Comparison of ENCODE assay signal across 1 cellular context in genomic region chr18:46917108-46917807, GRCh38.
TF ChIP-seq lines count a peak whose summit lies in the region.

A gene with protein sequence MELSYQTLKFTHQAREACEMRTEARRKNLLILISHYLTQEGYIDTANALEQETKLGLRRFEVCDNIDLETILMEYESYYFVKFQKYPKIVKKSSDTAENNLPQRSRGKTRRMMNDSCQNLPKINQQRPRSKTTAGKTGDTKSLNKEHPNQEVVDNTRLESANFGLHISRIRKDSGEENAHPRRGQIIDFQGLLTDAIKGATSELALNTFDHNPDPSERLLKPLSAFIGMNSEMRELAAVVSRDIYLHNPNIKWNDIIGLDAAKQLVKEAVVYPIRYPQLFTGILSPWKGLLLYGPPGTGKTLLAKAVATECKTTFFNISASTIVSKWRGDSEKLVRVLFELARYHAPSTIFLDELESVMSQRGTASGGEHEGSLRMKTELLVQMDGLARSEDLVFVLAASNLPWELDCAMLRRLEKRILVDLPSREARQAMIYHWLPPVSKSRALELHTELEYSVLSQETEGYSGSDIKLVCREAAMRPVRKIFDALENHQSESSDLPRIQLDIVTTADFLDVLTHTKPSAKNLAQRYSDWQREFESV (plus strand): TSS chr18:46917602. CDS start chr18:46946873, 29,271 bp downstream.
TSS of gene PIAS2 (minus strand) at chr18:46917507. CDS start at chr18:46917345, 162 bp downstream.

TF ChIP-seq in GM12878, 131 proteins besides CTCF, POLR2A, EP300 and RAD21 (continued from another document):
- TF ChIP-seq SPI1 (IDR thresholded peaks at IDR 0.05; ENCODE audit: borderline replicate concordance, insufficient read depth, low read depth, low read length) (no peak), ZNF24 (IDR thresholded peaks at IDR 0.05) (no peak; the same call in 1 of the 2 replicates), RCOR1 (conservative IDR thresholded peaks at IDR 0.05; ENCODE audit: low read depth, low read length) (no peak), REST (IDR thresholded peaks at IDR 0.05; ENCODE audit: low read depth, low read length) (0 out of 2 replicates have a peak, but pooled peaks have one; percentile 25), MEF2A (IDR thresholded peaks at IDR 0.05; ENCODE audit: insufficient read depth, low read depth, low read length) (peak; percentile 46; the same call in 1 of the 2 replicates), NR2C2 (IDR thresholded peaks at IDR 0.05; ENCODE audit: borderline replicate concordance, control insufficient read depth, insufficient read length, low read depth) (no peak), ASH2L (IDR thresholded peaks at IDR 0.05; ENCODE audit: borderline replicate concordance, low read depth) (peak; percentile 96; the same call in 1 of the 2 replicates), ZNF622 (IDR thresholded peaks at IDR 0.05) (no peak), FOS (IDR thresholded peaks at IDR 0.05; ENCODE audit: borderline replicate concordance, extremely low read depth, insufficient read length) (no peak), IKZF2 (IDR thresholded peaks at IDR 0.05) (no peak), SMC3 (IDR thresholded peaks at IDR 0.05; ENCODE audit: borderline replicate concordance, low read length) (no peak), BRCA1 (IDR thresholded peaks at IDR 0.05; ENCODE audit: low read depth, low read length) (no peak), EGR1 (IDR thresholded peaks at IDR 0.05; ENCODE audit: borderline replicate concordance in 1 of 2, low read depth in 2 of 2, low read length in 2 of 2) (peak; percentile 22 to 75), ZZZ3 (IDR thresholded peaks at IDR 0.05; ENCODE audit: control insufficient read depth, insufficient read length, low read depth) (no peak), RELA (IDR thresholded peaks at IDR 0.05; ENCODE audit: borderline replicate concordance, partially characterized antibody) (no peak), TBL1XR1 (IDR thresholded peaks at IDR 0.05; ENCODE audit: low read depth, low read length) (no peak; the same call in 1 of the 2 replicates), SMARCA5 (IDR thresholded peaks at IDR 0.05) (peak; percentile 77; the same call in 1 of the 2 replicates), EED (IDR thresholded peaks at IDR 0.05; ENCODE audit: low read depth) (peak; percentile 18; the same call in 1 of the 2 replicates), POLR2AphosphoS2 (IDR thresholded peaks at IDR 0.05; ENCODE audit: low read depth, low read length) (no peak), ZSCAN29 (IDR thresholded peaks at IDR 0.05) (no peak), NRF1 (conservative IDR thresholded peaks at IDR 0.05; ENCODE audit: low read depth, low read length) (no peak), RFX5 (IDR thresholded peaks at IDR 0.05; ENCODE audit: low read depth, low read length) (no peak), SRF (IDR thresholded peaks at IDR 0.05; ENCODE audit: low read depth in 2 of 2, low read length in 2 of 2) (no peak), YBX1 (IDR thresholded peaks at IDR 0.05) (no peak), BHLHE40 (IDR thresholded peaks at IDR 0.05; ENCODE audit: borderline replicate concordance in 1 of 2, low read depth in 2 of 2, low read length in 1 of 2) (peak; percentile 93 to 98), ZNF217 (IDR thresholded peaks at IDR 0.05) (peak; percentile 58; the same call in 1 of the 2 replicates), MYC (IDR thresholded peaks at IDR 0.05; ENCODE audit: insufficient read depth, insufficient read length, insufficient replicate concordance, low read length, severe bottlenecking) (no peak)
- TF ChIP-seq, protein P1, sequence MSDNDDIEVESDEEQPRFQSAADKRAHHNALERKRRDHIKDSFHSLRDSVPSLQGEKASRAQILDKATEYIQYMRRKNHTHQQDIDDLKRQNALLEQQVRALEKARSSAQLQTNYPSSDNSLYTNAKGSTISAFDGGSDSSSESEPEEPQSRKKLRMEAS (IDR thresholded peaks at IDR 0.05; ENCODE audit: low read depth, low read length), result no peak; the same call in 1 of the 2 replicates
- TF ChIP-seq, protein P2, sequence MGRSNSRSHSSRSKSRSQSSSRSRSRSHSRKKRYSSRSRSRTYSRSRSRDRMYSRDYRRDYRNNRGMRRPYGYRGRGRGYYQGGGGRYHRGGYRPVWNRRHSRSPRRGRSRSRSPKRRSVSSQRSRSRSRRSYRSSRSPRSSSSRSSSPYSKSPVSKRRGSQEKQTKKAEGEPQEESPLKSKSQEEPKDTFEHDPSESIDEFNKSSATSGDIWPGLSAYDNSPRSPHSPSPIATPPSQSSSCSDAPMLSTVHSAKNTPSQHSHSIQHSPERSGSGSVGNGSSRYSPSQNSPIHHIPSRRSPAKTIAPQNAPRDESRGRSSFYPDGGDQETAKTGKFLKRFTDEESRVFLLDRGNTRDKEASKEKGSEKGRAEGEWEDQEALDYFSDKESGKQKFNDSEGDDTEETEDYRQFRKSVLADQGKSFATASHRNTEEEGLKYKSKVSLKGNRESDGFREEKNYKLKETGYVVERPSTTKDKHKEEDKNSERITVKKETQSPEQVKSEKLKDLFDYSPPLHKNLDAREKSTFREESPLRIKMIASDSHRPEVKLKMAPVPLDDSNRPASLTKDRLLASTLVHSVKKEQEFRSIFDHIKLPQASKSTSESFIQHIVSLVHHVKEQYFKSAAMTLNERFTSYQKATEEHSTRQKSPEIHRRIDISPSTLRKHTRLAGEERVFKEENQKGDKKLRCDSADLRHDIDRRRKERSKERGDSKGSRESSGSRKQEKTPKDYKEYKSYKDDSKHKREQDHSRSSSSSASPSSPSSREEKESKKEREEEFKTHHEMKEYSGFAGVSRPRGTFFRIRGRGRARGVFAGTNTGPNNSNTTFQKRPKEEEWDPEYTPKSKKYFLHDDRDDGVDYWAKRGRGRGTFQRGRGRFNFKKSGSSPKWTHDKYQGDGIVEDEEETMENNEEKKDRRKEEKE (IDR thresholded peaks at IDR 0.05), result 0 out of 2 replicates have a peak, but pooled peaks have one; percentile 60
- TF ChIP-seq, protein P3, sequence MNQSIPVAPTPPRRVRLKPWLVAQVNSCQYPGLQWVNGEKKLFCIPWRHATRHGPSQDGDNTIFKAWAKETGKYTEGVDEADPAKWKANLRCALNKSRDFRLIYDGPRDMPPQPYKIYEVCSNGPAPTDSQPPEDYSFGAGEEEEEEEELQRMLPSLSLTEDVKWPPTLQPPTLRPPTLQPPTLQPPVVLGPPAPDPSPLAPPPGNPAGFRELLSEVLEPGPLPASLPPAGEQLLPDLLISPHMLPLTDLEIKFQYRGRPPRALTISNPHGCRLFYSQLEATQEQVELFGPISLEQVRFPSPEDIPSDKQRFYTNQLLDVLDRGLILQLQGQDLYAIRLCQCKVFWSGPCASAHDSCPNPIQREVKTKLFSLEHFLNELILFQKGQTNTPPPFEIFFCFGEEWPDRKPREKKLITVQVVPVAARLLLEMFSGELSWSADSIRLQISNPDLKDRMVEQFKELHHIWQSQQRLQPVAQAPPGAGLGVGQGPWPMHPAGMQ (IDR thresholded peaks at IDR 0.05; ENCODE audit: borderline replicate concordance), result no peak
- TF ChIP-seq, protein P4, sequence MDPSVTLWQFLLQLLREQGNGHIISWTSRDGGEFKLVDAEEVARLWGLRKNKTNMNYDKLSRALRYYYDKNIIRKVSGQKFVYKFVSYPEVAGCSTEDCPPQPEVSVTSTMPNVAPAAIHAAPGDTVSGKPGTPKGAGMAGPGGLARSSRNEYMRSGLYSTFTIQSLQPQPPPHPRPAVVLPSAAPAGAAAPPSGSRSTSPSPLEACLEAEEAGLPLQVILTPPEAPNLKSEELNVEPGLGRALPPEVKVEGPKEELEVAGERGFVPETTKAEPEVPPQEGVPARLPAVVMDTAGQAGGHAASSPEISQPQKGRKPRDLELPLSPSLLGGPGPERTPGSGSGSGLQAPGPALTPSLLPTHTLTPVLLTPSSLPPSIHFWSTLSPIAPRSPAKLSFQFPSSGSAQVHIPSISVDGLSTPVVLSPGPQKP (IDR thresholded peaks at IDR 0.05; ENCODE audit: low read depth, low read length), result no peak
